In the genomic region with DNA sequence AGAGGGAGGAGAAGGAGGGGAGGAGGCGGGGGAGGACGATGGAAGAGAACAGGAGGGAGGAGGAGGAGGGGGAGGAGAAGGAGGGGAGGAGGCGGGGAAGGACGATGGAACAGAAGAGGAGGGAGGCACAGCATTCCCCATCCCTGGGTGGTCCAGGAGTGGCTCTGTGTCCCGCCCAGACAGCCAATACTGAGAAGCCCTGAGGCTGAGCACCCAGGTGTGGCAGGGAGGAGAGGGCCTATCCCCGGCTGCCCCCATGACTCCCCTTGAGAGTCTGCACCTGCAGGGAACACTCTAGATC, we compare ENCODE assay signal across 19 cellular contexts. TPM values are rescaled to one million over a fixed set of nuclear protein-coding genes. Genes with fewer than 3 reads are reported as not detected.
"Had no signal": no experiment of that assay in that cellular context is flagged by ENCODE, and none has a peak within 500 bp of the region (broad histone marks: within the 10 kb centered on the region; RNA-seq: fewer than 3 reads in every experiment).

No MANE protein-coding gene starts in this region.

- H3K36me3 ChIP-seq: adrenal gland, esophagus muscularis mucosa, suprapubic skin had no signal

- ATAC-seq: activated naive CD4-positive, alpha-beta T cell treated with anti-CD3 and anti-CD28 coated beads, Interleukin-2, amount 50 U/mL, for 72 hours; natural killer cell; stimulated activated naive CD8-positive, alpha-beta T cell treated with anti-CD3 and anti-CD28 coated beads, Interleukin-15, amount 100 ng/mL, for 72 hours; T-helper 17 cell had no signal

- H3K4me2 ChIP-seq: smooth muscle cell had no signal

- H3K9me3 ChIP-seq: adrenal gland, esophagus muscularis mucosa, suprapubic skin had no signal

- H3K4me1 ChIP-seq: adrenal gland had no signal

- DNase-seq: activated CD4-positive, alpha-beta T cell treated with anti-CD3 and anti-CD28 coated beads, Interleukin-2, amount 50 U/mL, for 48 hours; activated gamma-delta T cell; adrenal gland; dermis blood vessel endothelial cell; effector memory CD4-positive, alpha-beta T cell; mesendoderm; natural killer cell; stimulated activated CD4-positive, alpha-beta T cell treated with anti-CD3 and anti-CD28 coated beads, Interleukin-4, amount 100 ng/mL, for 1 hour; stimulated activated naive CD8-positive, alpha-beta T cell treated with anti-CD3 and anti-CD28 coated beads, Interleukin-15, amount 100 ng/mL, for 72 hours; T-helper 17 cell; trophoblast cell had no signal

- H3K4me3 ChIP-seq: adrenal gland, smooth muscle cell had no signal

- H3K27ac ChIP-seq: adrenal gland, esophagus muscularis mucosa, suprapubic skin had no signal

RNA-seq across cellular contexts. Expression of gene MRGPRE, which starts 0.7 kb away (rescaled TPM):
- total RNA-seq: activated naive CD4-positive, alpha-beta T cell treated with anti-CD3 and anti-CD28 coated beads, Interleukin-2, amount 50 U/mL, for 72 hours; adrenal gland; dermis blood vessel endothelial cell; endothelial cell of umbilical vein; lower leg skin; natural killer cell; sciatic nerve; smooth muscle cell; T-helper 17 cell had no signal
- polyA plus RNA-seq: adrenal gland, endothelial cell of umbilical vein, smooth muscle cell had no signal

RNA-seq across cellular contexts. Expression of gene MRGPRG, which starts 12.9 kb away (rescaled TPM):
- total RNA-seq: activated naive CD4-positive, alpha-beta T cell treated with anti-CD3 and anti-CD28 coated beads, Interleukin-2, amount 50 U/mL, for 72 hours; adrenal gland; cerebellum; dermis blood vessel endothelial cell; endothelial cell of umbilical vein; esophagus muscularis mucosa; lower leg skin; natural killer cell; sciatic nerve; smooth muscle cell; suprapubic skin; T-helper 17 cell had no signal
- polyA plus RNA-seq: adrenal gland, endothelial cell of umbilical vein, smooth muscle cell had no signal
